Comparison of ENCODE assay signal across 8 cellular contexts in the genomic region with DNA sequence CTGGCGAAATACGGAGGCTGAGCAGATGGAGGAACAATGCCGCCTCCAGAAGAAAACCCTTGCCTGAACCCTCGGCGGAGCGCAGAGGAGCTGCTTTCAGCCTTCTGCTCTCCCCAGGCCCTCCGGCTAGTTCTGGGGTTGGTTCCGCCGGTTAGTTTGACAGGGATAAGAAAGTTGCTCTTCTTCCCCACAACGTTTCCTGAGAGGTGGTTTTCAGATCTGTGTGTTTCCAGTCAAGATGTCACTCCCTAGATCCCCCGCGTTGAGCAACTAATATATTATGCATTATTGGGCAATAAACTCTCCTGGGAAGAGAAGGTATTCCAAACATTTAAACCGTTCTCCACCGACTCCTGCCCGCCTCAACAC.
DNase-seq lines count a peak whose midpoint lies in the region; ATAC-seq lines count a peak whose summit lies in the region.

No MANE protein-coding gene starts in this region.

- peak overlapping the region; percentile 16 for H3K4me3 Mint-ChIP-seq in stimulated activated naive CD8-positive, alpha-beta T cell treated with anti-CD3 and anti-CD28 coated beads, Interleukin-15, Interleukin-2, amounts not matched to agents 100 ng/mL and 50 ng/mL, for 24 hours

- no peaks in the 10 kb centered on the region for H3K36me3 ChIP-seq in duodenal mucosa (ENCODE audit: control insufficient read depth in 1 of 2, insufficient read depth in 2 of 2, low read length in 2 of 2)
- H3K36me3 ChIP-seq in mucosa of rectum (ENCODE audit: control insufficient read depth in 2 of 2, insufficient read depth in 2 of 2, low read length in 2 of 2): no peaks in the 10 kb centered on the region

- H3K27me3 ChIP-seq in duodenal mucosa (ENCODE audit: control insufficient read depth in 1 of 2, insufficient read depth in 2 of 2, low read length in 2 of 2) (peaks cover 23 to 51% of the 10 kb centered on the region in 2 donors), mucosa of rectum (ENCODE audit: control insufficient read depth in 2 of 2, insufficient read depth in 2 of 2, low read length in 2 of 2) (peaks cover 26 to 30% of the 10 kb centered on the region in 2 donors)

- H3K4me1 ChIP-seq in duodenal mucosa (ENCODE audit: control insufficient read depth in 1 of 2, insufficient read depth in 2 of 2, low read length in 2 of 2) (peaks cover 12 to 31% of the 10 kb centered on the region in 2 donors), mucosa of rectum (ENCODE audit: control insufficient read depth in 2 of 2, insufficient read depth in 2 of 2, low read length in 2 of 2) (peaks cover 6 to 15% of the 10 kb centered on the region in 2 donors)

- H3K36me3 Mint-ChIP-seq in stimulated activated naive CD8-positive, alpha-beta T cell treated with anti-CD3 and anti-CD28 coated beads, Interleukin-15, Interleukin-2, amounts not matched to agents 100 ng/mL and 50 ng/mL, for 24 hours (ENCODE audit: low read depth): no peaks in the 10 kb centered on the region

- peaks cover 72% of the 10 kb centered on the region for H3K27me3 Mint-ChIP-seq in stimulated activated naive CD8-positive, alpha-beta T cell treated with anti-CD3 and anti-CD28 coated beads, Interleukin-15, Interleukin-2, amounts not matched to agents 100 ng/mL and 50 ng/mL, for 24 hours

- H3K9me3 ChIP-seq in duodenal mucosa (ENCODE audit: control insufficient read depth in 1 of 2, low read length in 2 of 2) (no peaks in the 10 kb centered on the region), mucosa of rectum (ENCODE audit: control insufficient read depth in 2 of 2, low read length in 2 of 2) (no peaks in the 10 kb centered on the region)

- no peak for ATAC-seq in stimulated activated naive CD8-positive, alpha-beta T cell treated with anti-CD3 and anti-CD28 coated beads, Interleukin-15, Interleukin-2, amounts not matched to agents 100 U/mL and 50 U/mL, for 24 hours

- H3K9me3 Mint-ChIP-seq in stimulated activated naive CD8-positive, alpha-beta T cell treated with anti-CD3 and anti-CD28 coated beads, Interleukin-15, Interleukin-2, amounts not matched to agents 100 ng/mL and 50 ng/mL, for 24 hours: peaks cover 5% of the 10 kb centered on the region

- H3K4me1 Mint-ChIP-seq in stimulated activated naive CD8-positive, alpha-beta T cell treated with anti-CD3 and anti-CD28 coated beads, Interleukin-15, Interleukin-2, amounts not matched to agents 100 ng/mL and 50 ng/mL, for 24 hours (ENCODE audit: low read depth): peaks cover 37% of the 10 kb centered on the region

- no peak for DNase-seq in stimulated activated naive CD8-positive, alpha-beta T cell treated with anti-CD3 and anti-CD28 coated beads, Interleukin-15, Interleukin-2, amounts not matched to agents 100 U/mL and 50 U/mL, for 24 hours
- no peak for DNase-seq in NCI-H2196 treated with DMSO at 0.1 percent for 48 hours (lab: John Stamatoyannopoulos, UW; ENCODE audit: unreplicated experiment)
- DNase-seq in NCI-H128 (lab: John Stamatoyannopoulos, UW; ENCODE audit: unreplicated experiment): no peak
- DNase-seq in activated CD4-positive, alpha-beta T cell treated with anti-CD3 and anti-CD28 coated beads for 1 hour: no peak
- DNase-seq in activated T-cell treated with anti-CD3 and anti-CD28 coated beads, Interleukin-2, amount 50 U/mL, for 48 hours: no peak

- H3K27ac ChIP-seq in duodenal mucosa (ENCODE audit: low read depth, low read length) (no peak overlapping the region), mucosa of rectum (ENCODE audit: low read depth in 2 of 2, low read length in 2 of 2) (peak overlapping the region; percentile 40 to 55)

- H3K9ac ChIP-seq in duodenal mucosa (ENCODE audit: low read depth in 1 of 2, low read length in 2 of 2): peak overlapping the region in 1 of 2 donors; percentile 51
- peak overlapping the region; percentile 24 for H3K9ac ChIP-seq in mucosa of rectum (ENCODE audit: low read depth in 1 of 2, low read length in 2 of 2)

- peak overlapping the region; percentile 68 to 75 for H3K4me3 ChIP-seq in duodenal mucosa (ENCODE audit: low read depth in 1 of 2, low read length in 2 of 2)
- H3K4me3 ChIP-seq in mucosa of rectum (ENCODE audit: low read length in 2 of 2): peak overlapping the region; percentile 43 to 76

- H3K27ac Mint-ChIP-seq in stimulated activated naive CD8-positive, alpha-beta T cell treated with anti-CD3 and anti-CD28 coated beads, Interleukin-15, Interleukin-2, amounts not matched to agents 100 ng/mL and 50 ng/mL, for 24 hours: no peak overlapping the region
